ENCODE assay signal across 1 cellular context in the genomic region with DNA sequence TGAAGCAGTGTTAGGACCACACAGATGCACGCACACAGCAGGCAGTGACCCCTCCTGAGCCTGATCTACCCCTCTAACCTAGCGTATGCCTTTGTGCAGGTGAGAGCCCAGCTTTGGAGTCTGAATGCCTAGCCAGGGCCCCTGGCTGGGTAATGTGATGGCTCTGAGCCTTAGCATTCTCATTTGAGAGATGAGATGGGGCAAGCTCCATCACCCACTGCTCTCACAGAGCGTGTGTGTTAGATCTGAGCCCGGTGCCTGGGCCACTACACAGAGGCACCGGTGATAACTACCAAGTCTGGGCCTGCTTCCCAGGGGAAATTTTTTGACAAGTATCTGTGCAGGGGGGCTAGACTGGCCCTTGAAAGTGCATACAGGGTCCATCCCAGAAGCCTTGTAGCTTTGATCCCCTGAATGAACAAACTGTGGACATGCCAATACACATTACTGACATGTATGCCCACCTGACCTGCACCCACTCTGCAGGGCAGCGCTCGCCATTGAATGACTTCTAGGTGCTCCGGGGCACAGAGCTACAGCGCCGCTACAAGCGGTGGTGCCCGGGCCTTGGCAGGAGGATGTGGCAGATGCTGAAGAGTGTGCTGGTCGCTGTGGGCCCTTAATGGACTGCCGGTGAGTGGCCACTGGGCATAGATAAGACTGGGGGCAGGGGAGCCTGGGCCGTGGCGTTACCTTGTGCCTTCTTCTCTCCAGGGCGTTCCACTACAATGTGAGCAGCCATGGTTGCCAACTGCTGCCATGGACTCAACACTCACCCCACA.
TF ChIP-seq lines count a peak whose summit lies in the region.

No MANE protein-coding gene starts in this region.

TF ChIP-seq in HepG2, 621 proteins besides CTCF, POLR2A, EP300 and RAD21:
- TF ChIP-seq, protein P1, sequence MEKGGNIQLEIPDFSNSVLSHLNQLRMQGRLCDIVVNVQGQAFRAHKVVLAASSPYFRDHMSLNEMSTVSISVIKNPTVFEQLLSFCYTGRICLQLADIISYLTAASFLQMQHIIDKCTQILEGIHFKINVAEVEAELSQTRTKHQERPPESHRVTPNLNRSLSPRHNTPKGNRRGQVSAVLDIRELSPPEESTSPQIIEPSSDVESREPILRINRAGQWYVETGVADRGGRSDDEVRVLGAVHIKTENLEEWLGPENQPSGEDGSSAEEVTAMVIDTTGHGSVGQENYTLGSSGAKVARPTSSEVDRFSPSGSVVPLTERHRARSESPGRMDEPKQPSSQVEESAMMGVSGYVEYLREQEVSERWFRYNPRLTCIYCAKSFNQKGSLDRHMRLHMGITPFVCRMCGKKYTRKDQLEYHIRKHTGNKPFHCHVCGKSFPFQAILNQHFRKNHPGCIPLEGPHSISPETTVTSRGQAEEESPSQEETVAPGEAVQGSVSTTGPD (CRISPR knock-in tag; IDR thresholded peaks at IDR 0.05): 0 out of 2 replicates have a peak, but pooled peaks have one; percentile 19
- TF ChIP-seq, protein P2, sequence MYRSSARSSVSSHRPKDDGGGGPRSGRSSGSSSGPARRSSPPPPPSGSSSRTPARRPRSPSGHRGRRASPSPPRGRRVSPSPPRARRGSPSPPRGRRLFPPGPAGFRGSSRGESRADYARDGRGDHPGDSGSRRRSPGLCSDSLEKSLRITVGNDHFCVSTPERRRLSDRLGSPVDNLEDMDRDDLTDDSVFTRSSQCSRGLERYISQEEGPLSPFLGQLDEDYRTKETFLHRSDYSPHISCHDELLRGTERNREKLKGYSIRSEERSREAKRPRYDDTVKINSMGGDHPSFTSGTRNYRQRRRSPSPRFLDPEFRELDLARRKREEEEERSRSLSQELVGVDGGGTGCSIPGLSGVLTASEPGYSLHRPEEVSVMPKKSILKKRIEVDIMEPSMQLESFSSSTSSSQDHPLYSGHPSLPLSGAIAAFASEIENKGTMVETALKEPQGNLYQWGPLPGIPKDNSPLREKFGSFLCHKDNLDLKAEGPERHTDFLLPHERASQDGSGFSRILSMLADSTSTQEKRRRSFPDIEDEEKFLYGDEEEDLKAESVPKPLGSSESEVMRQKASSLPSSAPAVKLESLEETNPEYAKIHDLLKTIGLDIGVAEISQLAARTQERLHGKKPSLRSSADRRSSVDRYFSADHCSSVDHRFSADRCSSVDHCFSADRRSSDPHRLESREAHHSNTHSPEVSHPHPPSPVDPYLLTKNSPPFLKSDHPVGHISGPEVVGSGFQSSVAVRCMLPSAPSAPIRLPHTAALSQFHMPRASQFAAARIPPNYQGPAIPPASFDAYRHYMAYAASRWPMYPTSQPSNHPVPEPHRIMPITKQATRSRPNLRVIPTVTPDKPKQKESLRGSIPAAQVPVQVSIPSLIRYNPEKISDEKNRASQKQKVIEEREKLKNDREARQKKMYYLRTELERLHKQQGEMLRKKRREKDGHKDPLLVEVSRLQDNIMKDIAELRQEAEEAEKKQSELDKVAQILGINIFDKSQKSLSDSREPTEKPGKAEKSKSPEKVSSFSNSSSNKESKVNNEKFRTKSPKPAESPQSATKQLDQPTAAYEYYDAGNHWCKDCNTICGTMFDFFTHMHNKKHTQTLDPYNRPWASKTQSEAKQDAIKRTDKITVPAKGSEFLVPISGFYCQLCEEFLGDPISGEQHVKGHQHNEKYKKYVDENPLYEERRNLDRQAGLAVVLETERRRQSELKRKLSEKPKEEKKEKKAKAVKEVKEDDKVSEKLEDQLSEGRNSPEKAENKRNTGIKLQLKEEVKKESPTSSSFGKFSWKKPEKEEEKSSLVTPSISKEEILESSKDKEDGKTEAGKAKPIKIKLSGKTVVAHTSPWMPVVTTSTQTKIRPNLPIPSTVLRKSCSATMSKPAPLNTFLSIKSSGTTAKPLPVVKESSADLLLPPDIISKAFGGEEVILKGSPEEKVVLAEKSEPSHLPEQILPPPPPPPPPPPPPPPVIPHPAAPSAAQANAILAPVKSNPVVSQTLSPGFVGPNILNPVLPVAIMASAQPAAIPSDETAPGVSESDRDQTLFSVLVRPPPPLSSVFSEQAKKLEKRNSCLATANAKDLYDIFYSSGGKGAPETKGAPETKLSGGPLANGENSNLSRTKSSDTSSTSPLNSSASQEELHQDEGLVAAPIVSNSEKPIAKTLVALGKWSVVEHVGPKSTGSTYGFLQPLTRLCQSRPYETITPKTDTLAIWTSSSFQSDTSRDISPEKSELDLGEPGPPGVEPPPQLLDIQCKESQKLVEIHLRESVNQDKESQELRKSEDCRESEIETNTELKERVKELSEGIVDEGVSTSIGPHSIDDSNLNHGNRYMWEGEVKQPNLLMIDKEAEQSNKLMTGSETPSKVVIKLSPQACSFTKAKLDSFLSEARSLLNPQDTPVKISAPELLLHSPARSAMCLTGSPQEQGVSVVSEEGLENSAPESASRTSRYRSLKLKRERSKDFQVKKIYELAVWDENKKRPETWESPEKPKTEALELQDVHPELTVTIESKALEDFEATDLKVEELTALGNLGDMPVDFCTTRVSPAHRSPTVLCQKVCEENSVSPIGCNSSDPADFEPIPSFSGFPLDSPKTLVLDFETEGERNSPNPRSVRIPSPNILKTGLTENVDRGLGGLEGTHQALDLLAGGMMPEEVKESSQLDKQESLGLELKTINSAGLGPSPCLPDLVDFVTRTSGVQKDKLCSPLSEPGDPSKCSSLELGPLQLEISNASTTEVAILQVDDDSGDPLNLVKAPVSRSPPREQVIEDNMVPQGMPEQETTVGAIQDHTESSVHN (CRISPR knock-in tag; IDR thresholded peaks at IDR 0.05): 0 out of 2 replicates have a peak, but pooled peaks have one; percentile 39
- TF ChIP-seq BORCS8-MEF2B (CRISPR knock-in tag; IDR thresholded peaks at IDR 0.05) (0 out of 2 replicates have a peak, but pooled peaks have one; percentile 4), FOXK2 (IDR thresholded peaks at IDR 0.05) (peak; percentile 2; the same call in 1 of the 2 replicates), MTA1 (CRISPR knock-in tag; IDR thresholded peaks at IDR 0.05; ENCODE audit: borderline replicate concordance) (0 out of 2 replicates have a peak, but pooled peaks have one; percentile 21), PTBP1 (IDR thresholded peaks at IDR 0.05; ENCODE audit: low read depth, low read length, poor library complexity, severe bottlenecking) (peak; percentile 28), ZC3H4 (CRISPR knock-in tag; IDR thresholded peaks at IDR 0.05; ENCODE audit: borderline replicate concordance) (peak; percentile 14; the same call in 1 of the 2 replicates), SRY (CRISPR knock-in tag; IDR thresholded peaks at IDR 0.05) (0 out of 2 replicates have a peak, but pooled peaks have one; percentile 21), ARHGAP35 (CRISPR knock-in tag; IDR thresholded peaks at IDR 0.05; ENCODE audit: borderline replicate concordance) (peak; percentile 24; the same call in 1 of the 2 replicates), MTERF4 (CRISPR knock-in tag; IDR thresholded peaks at IDR 0.05) (peak; percentile 54; the same call in 1 of the 2 replicates), CHCHD3 (CRISPR knock-in tag; IDR thresholded peaks at IDR 0.05) (0 out of 2 replicates have a peak, but pooled peaks have one; percentile 66), HIC2 (CRISPR knock-in tag; IDR thresholded peaks at IDR 0.05; ENCODE audit: low read depth) (peak; percentile 51; the same call in 1 of the 2 replicates), FOXA3 (CRISPR knock-in tag; IDR thresholded peaks at IDR 0.05) (0 out of 2 replicates have a peak, but pooled peaks have one; percentile 4), SNAPC2 (CRISPR knock-in tag; IDR thresholded peaks at IDR 0.05) (0 out of 2 replicates have a peak, but pooled peaks have one; percentile 11), ZNF790 (CRISPR knock-in tag; IDR thresholded peaks at IDR 0.05; ENCODE audit: borderline replicate concordance) (0 out of 2 replicates have a peak, but pooled peaks have one; percentile 25), ZNF776 (CRISPR knock-in tag; IDR thresholded peaks at IDR 0.05) (peak; percentile 38; the same call in 1 of the 2 replicates), ATF3 (CRISPR knock-in tag; IDR thresholded peaks at IDR 0.05) (0 out of 2 replicates have a peak, but pooled peaks have one; percentile 4), PAF1 (CRISPR knock-in tag; IDR thresholded peaks at IDR 0.05) (0 out of 2 replicates have a peak, but pooled peaks have one; percentile 12)
- TF ChIP-seq, protein P3, sequence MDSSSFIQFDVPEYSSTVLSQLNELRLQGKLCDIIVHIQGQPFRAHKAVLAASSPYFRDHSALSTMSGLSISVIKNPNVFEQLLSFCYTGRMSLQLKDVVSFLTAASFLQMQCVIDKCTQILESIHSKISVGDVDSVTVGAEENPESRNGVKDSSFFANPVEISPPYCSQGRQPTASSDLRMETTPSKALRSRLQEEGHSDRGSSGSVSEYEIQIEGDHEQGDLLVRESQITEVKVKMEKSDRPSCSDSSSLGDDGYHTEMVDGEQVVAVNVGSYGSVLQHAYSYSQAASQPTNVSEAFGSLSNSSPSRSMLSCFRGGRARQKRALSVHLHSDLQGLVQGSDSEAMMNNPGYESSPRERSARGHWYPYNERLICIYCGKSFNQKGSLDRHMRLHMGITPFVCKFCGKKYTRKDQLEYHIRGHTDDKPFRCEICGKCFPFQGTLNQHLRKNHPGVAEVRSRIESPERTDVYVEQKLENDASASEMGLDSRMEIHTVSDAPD (CRISPR knock-in tag; IDR thresholded peaks at IDR 0.05): 0 out of 2 replicates have a peak, but pooled peaks have one; percentile 6
- TF ChIP-seq, protein P4, sequence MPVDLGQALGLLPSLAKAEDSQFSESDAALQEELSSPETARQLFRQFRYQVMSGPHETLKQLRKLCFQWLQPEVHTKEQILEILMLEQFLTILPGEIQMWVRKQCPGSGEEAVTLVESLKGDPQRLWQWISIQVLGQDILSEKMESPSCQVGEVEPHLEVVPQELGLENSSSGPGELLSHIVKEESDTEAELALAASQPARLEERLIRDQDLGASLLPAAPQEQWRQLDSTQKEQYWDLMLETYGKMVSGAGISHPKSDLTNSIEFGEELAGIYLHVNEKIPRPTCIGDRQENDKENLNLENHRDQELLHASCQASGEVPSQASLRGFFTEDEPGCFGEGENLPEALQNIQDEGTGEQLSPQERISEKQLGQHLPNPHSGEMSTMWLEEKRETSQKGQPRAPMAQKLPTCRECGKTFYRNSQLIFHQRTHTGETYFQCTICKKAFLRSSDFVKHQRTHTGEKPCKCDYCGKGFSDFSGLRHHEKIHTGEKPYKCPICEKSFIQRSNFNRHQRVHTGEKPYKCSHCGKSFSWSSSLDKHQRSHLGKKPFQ (CRISPR knock-in tag; IDR thresholded peaks at IDR 0.05; ENCODE audit: insufficient replicate concordance): peak; percentile 3
